14 cellular contexts compared by ENCODE assay signal in the genomic region with DNA sequence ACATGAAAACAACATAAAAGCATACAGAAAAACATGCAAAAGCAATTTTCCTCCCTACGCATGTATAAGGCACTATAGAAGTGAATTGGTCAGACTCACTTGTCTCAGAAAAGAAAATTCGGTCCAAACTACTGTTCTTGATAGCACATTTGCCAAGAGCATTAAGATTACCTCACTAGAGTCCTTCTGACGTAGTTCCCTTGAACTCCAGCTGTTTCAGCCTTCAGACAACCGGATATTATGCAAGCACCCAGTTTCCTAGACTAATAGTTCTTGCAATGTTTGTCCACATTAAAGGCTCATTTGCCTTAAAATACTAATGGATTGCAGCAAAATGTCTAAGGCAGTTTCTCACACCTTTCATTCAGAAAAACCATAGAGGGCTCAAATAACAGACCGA. TPM values are rescaled to one million over a fixed set of nuclear protein-coding genes. Genes with fewer than 3 reads are reported as not detected.
DNase-seq lines count a peak whose midpoint lies in the region; ATAC-seq, FAIRE-seq and TF ChIP-seq lines count a peak whose summit lies in the region.
"Had no signal": no experiment of that assay in that cellular context is flagged by ENCODE, and none has a peak within 500 bp of the region (broad histone marks: within the 10 kb centered on the region; RNA-seq: fewer than 3 reads in every experiment).

No MANE protein-coding gene starts in this region.

- no peak overlapping the region for H3K14ac ChIP-seq in IMR-90 (replicated peaks; ENCODE audit: low read depth, low read length)

- peaks cover 3% of the 10 kb centered on the region for H3K9me3 Mint-ChIP-seq in stimulated activated effector memory CD8-positive, alpha-beta T cell treated with anti-CD3 and anti-CD28 coated beads, Interleukin-12 subunit alpha, Interleukin-12 subunit beta, amount 100 ng/mL, for 72 hours
- H3K9me3 Mint-ChIP-seq in activated CD8-positive, alpha-beta T cell treated with anti-CD3 and anti-CD28 coated beads, Interleukin-2, amount 10 ng/mL, durations not matched to agents 7 days and 5 days (ENCODE audit: insufficient read depth), result no peaks in the 10 kb centered on the region
- H3K9me3 Mint-ChIP-seq: activated T-helper 17 cell treated with anti-CD3 and anti-CD28 coated beads, Interleukin-2, amount 50 U/mL, for 72 hours; brain; neural crest cell had no signal

- H3K9me1 ChIP-seq in IMR-90 (ENCODE audit: insufficient read depth, low read length), result peaks cover 4% of the 10 kb centered on the region

- H3K4me1 ChIP-seq in IMR-90 (ENCODE audit: control insufficient read depth, insufficient read depth, low read length), result peaks cover 12% of the 10 kb centered on the region
- peaks cover 47% of the 10 kb centered on the region for H3K4me1 ChIP-seq in left ventricle myocardium inferior
- no peaks in the 10 kb centered on the region for H3K4me1 ChIP-seq in BE2C

- no peaks in the 10 kb centered on the region for H4K20me1 ChIP-seq in IMR-90 (ENCODE audit: insufficient read depth, low read length)

- H3K9me3 ChIP-seq in IMR-90 (ENCODE audit: control insufficient read depth, insufficient read depth, low read length) (no peaks in the 10 kb centered on the region), T-helper 17 cell (ENCODE audit: control insufficient read depth, low read length, poor library complexity, severe bottlenecking) (no peaks in the 10 kb centered on the region), left ventricle myocardium inferior (replicated peaks) (no peaks in the 10 kb centered on the region), BE2C (no peaks in the 10 kb centered on the region)

- H3K4me3 ChIP-seq in IMR-90 (ENCODE audit: insufficient read depth, low read depth, low read length), result no peak overlapping the region
- H3K4me3 ChIP-seq in left ventricle myocardium inferior, result no peak overlapping the region
- H3K4me3 ChIP-seq in BE2C (ENCODE audit: low read depth, low read length), result no peak overlapping the region
- H3K4me3 ChIP-seq: skin epidermis had no signal

- WGBS in IMR-90 (ENCODE audit: extremely low coverage in 2 of 2, insufficient read length in 1 of 2), 2 experiments, result 16% methylated on average over 2 of the region's 5 CpGs; no CpG with 5 or more reads in 1 of the 2 experiments

- peaks cover 4% of the 10 kb centered on the region for H3K36me3 Mint-ChIP-seq in T-helper 17 cell (ENCODE audit: low read depth)
- H3K36me3 Mint-ChIP-seq in stimulated activated effector memory CD8-positive, alpha-beta T cell treated with anti-CD3 and anti-CD28 coated beads, Interleukin-12 subunit alpha, Interleukin-12 subunit beta, amount 100 ng/mL, for 72 hours, result peaks cover 79% of the 10 kb centered on the region
- peaks cover 78% of the 10 kb centered on the region for H3K36me3 Mint-ChIP-seq in activated CD8-positive, alpha-beta T cell treated with anti-CD3 and anti-CD28 coated beads, Interleukin-2, amount 10 ng/mL, durations not matched to agents 7 days and 5 days (ENCODE audit: low read depth)

- FAIRE-seq in urothelium cell line (lab: Jason Lieb, UNC), result no peak
- FAIRE-seq: H1 had no signal

- DNase-seq in IMR-90 (peak; percentile 94), T-helper 17 cell (no peak), left ventricle myocardium inferior (no peak), BE2C (no peak), urothelium cell line (ENCODE audit: low spot score) (no peak)
- DNase-seq in stimulated activated effector memory CD8-positive, alpha-beta T cell treated with anti-CD3 and anti-CD28 coated beads, Interleukin-12 subunit alpha, Interleukin-12 subunit beta, amount 100 ng/mL, for 72 hours (ENCODE audit: low spot score in 2 of 2), result no peak
- DNase-seq in activated CD8-positive, alpha-beta T cell treated with anti-CD3 and anti-CD28 coated beads, Interleukin-2, amount 10 ng/mL, durations not matched to agents 7 days and 5 days, result no peak
- DNase-seq: activated CD4-positive, alpha-beta T cell treated with anti-CD3 and anti-CD28 coated beads, Interleukin-2, amount 10 ng/mL, durations not matched to agents 24 days and 14 days; T-helper 1 cell had no signal

- POLR2A ChIA-PET in IMR-90 (lab: Charles Lee; ENCODE audit: unreplicated experiment), result no interaction called here
- POLR2A ChIA-PET in activated CD8-positive, alpha-beta T cell treated with anti-CD3 and anti-CD28 coated beads, Interleukin-2, amount 10 ng/mL, durations not matched to agents 7 days and 5 days (lab: Charles Lee), result interaction anchor here (0.9 to 1.2 kb wide), 2 partner anchors 17 to 59 kb away, joined by 3 to 6 read pairs; partner anchors contain the start of genes AURKA, CSTF1 and RTF2

- H3K27ac ChIP-seq in IMR-90 (ENCODE audit: insufficient read depth, low read length) (peak overlapping the region; percentile 69; the same call in 1 of the 2 replicates), left ventricle myocardium inferior (replicated peaks) (peak overlapping the region; percentile 24)

- H3K4me1 Mint-ChIP-seq in T-helper 17 cell, result peaks cover 26% of the 10 kb centered on the region
- peaks cover 46% of the 10 kb centered on the region for H3K4me1 Mint-ChIP-seq in stimulated activated effector memory CD8-positive, alpha-beta T cell treated with anti-CD3 and anti-CD28 coated beads, Interleukin-12 subunit alpha, Interleukin-12 subunit beta, amount 100 ng/mL, for 72 hours
- H3K4me1 Mint-ChIP-seq in activated CD8-positive, alpha-beta T cell treated with anti-CD3 and anti-CD28 coated beads, Interleukin-2, amount 10 ng/mL, durations not matched to agents 7 days and 5 days (ENCODE audit: low read depth), result peaks cover 48% of the 10 kb centered on the region
- H3K4me1 Mint-ChIP-seq: brain had no signal

- no peak overlapping the region for H3K23ac ChIP-seq in IMR-90 (ENCODE audit: low read depth, low read length)

- no peak overlapping the region for H2BK20ac ChIP-seq in IMR-90 (ENCODE audit: low read depth, low read length)

- no peak for TF ChIP-seq POLR2A in IMR-90 (IDR thresholded peaks at IDR 0.05; ENCODE audit: low read depth, low read length)

- dilution Hi-C loops in IMR-90 (cut with HindIII; ENCODE audit: low sequenced_read_pairs, unreplicated experiment), result no loop called here

- peak overlapping the region; percentile 79; the same call in 1 of the 2 replicates for H3K18ac ChIP-seq in IMR-90 (ENCODE audit: low read depth, low read length)

- H3K27ac Mint-ChIP-seq in T-helper 17 cell, result peak overlapping the region; percentile 57
- peak overlapping the region; percentile 62 for H3K27ac Mint-ChIP-seq in stimulated activated effector memory CD8-positive, alpha-beta T cell treated with anti-CD3 and anti-CD28 coated beads, Interleukin-12 subunit alpha, Interleukin-12 subunit beta, amount 100 ng/mL, for 72 hours
- no peak overlapping the region for H3K27ac Mint-ChIP-seq in activated CD8-positive, alpha-beta T cell treated with anti-CD3 and anti-CD28 coated beads, Interleukin-2, amount 10 ng/mL, durations not matched to agents 7 days and 5 days
- H3K27ac Mint-ChIP-seq: brain had no signal

- no peaks in the 10 kb centered on the region for H3K27me3 Mint-ChIP-seq in T-helper 17 cell
- no peaks in the 10 kb centered on the region for H3K27me3 Mint-ChIP-seq in activated CD8-positive, alpha-beta T cell treated with anti-CD3 and anti-CD28 coated beads, Interleukin-2, amount 10 ng/mL, durations not matched to agents 7 days and 5 days (ENCODE audit: low read depth)
- H3K27me3 Mint-ChIP-seq: activated CD4-positive, alpha-beta T cell treated with anti-CD3 and anti-CD28 coated beads, Interleukin-2, amount 10 ng/mL, durations not matched to agents 24 days and 14 days; activated T-helper 17 cell treated with anti-CD3 and anti-CD28 coated beads, Interleukin-2, amount 50 U/mL, for 72 hours; brain had no signal

- no TSS peak for BruUV-seq in IMR-90 (replicated peaks; lab: Mats Ljungman, UMichigan)

- no peak overlapping the region for H3K4me3 Mint-ChIP-seq in T-helper 17 cell
- no peak overlapping the region for H3K4me3 Mint-ChIP-seq in stimulated activated effector memory CD8-positive, alpha-beta T cell treated with anti-CD3 and anti-CD28 coated beads, Interleukin-12 subunit alpha, Interleukin-12 subunit beta, amount 100 ng/mL, for 72 hours
- H3K4me3 Mint-ChIP-seq in activated CD8-positive, alpha-beta T cell treated with anti-CD3 and anti-CD28 coated beads, Interleukin-2, amount 10 ng/mL, durations not matched to agents 7 days and 5 days, result no peak overlapping the region
- H3K4me3 Mint-ChIP-seq: activated CD4-positive, alpha-beta T cell treated with anti-CD3 and anti-CD28 coated beads, Interleukin-2, amount 10 ng/mL, durations not matched to agents 24 days and 14 days; activated T-helper 17 cell treated with anti-CD3 and anti-CD28 coated beads, Interleukin-2, amount 50 U/mL, for 72 hours; brain; neural crest cell had no signal

- no peak overlapping the region for H2AFZ ChIP-seq in IMR-90 (replicated peaks; ENCODE audit: low read length, poor library complexity)

- no peak overlapping the region for H3K4me2 ChIP-seq in IMR-90 (ENCODE audit: low read depth, low read length)

- H4K8ac ChIP-seq in IMR-90 (ENCODE audit: low read depth in 2 of 2, low read length in 2 of 2), result peak overlapping the region in 1 of 2 experiments; percentile 65; a peak in 1 of 4 replicates

- peak overlapping the region; percentile 65 for H4K5ac ChIP-seq in IMR-90 (ENCODE audit: low read depth, low read length)

- peak overlapping the region; percentile 50 for H2BK5ac ChIP-seq in IMR-90 (ENCODE audit: low read depth, low read length, poor library complexity, severe bottlenecking)

- no peak overlapping the region for H2BK120ac ChIP-seq in IMR-90 (ENCODE audit: low read depth, low read length)

- TF ChIP-seq CTCF in IMR-90 (conservative IDR thresholded peaks at IDR 0.05; ENCODE audit: low read depth, low read length) (no peak), left ventricle myocardium inferior (IDR thresholded peaks at IDR 0.05; ENCODE audit: borderline replicate concordance) (no peak), BE2C (IDR thresholded peaks at IDR 0.05; ENCODE audit: low read depth, low read length) (no peak)

- intact Hi-C loops in IMR-90 (cut with micrococcal nuclease), result no loop called here
- intact Hi-C loops in left ventricle myocardium inferior (cut with micrococcal nuclease), result no loop called here

- no peak overlapping the region; the same call in 2 of the 3 replicates for H2BK15ac ChIP-seq in IMR-90 (ENCODE audit: low read depth, low read length)

- H3K36me3 ChIP-seq in IMR-90 (ENCODE audit: control insufficient read depth, insufficient read depth, low read length) (peaks cover 16% of the 10 kb centered on the region), left ventricle myocardium inferior (peaks cover 27% of the 10 kb centered on the region), BE2C (peaks cover 30% of the 10 kb centered on the region)

- peaks cover 20 to 46% of the 10 kb centered on the region in 2 experiments for H3K79me1 ChIP-seq in IMR-90 (ENCODE audit: low read depth in 1 of 2, low read length in 2 of 2)

- H3K9ac ChIP-seq in IMR-90 (ENCODE audit: low read depth, low read length), result no peak overlapping the region

- CTCF ChIA-PET in IMR-90 (lab: Yijun Ruan, JAX), result interaction anchor here (0.5 kb wide), 1 partner anchor 457 kb away, joined by 4 read pairs; no protein-coding TSS in a partner anchor
- CTCF ChIA-PET in activated CD8-positive, alpha-beta T cell treated with anti-CD3 and anti-CD28 coated beads, Interleukin-2, amount 10 ng/mL, durations not matched to agents 7 days and 5 days (lab: Charles Lee), result interaction anchor here (1.2 to 8.9 kb wide), 3 partner anchors 9 to 96 kb away, joined by 3 to 59 read pairs (median 3); no protein-coding TSS in a partner anchor

- no peak overlapping the region for H2AK9ac ChIP-seq in IMR-90 (replicated peaks; ENCODE audit: low read depth, low read length, poor library complexity)

- peak; percentile 16; the same call in 1 of the 2 replicates for ATAC-seq in IMR-90 (ENCODE audit: low read depth)
- ATAC-seq in T-helper 17 cell, result no peak
- no peak for ATAC-seq in stimulated activated effector memory CD8-positive, alpha-beta T cell treated with anti-CD3 and anti-CD28 coated beads, Interleukin-12 subunit alpha, Interleukin-12 subunit beta, amount 100 ng/mL, for 72 hours
- no peak for ATAC-seq in activated CD8-positive, alpha-beta T cell treated with anti-CD3 and anti-CD28 coated beads, Interleukin-2, amount 10 ng/mL, durations not matched to agents 7 days and 5 days
- ATAC-seq: activated T-helper 17 cell treated with anti-CD3 and anti-CD28 coated beads, Interleukin-2, amount 50 U/mL, for 72 hours had no signal

- no peak overlapping the region for H3K56ac ChIP-seq in IMR-90 (ENCODE audit: extremely low read depth, insufficient read depth, low read length)

- TF ChIP-seq RAD21 in IMR-90 (IDR thresholded peaks at IDR 0.05; ENCODE audit: low read length), result no peak

- in situ Hi-C loops in IMR-90 (cut with MboI; ENCODE audit: low sequenced_read_pairs), result no loop called here

- H3K27me3 ChIP-seq in IMR-90 (ENCODE audit: control insufficient read depth, insufficient read depth, low read length) (no peaks in the 10 kb centered on the region), left ventricle myocardium inferior (ENCODE audit: low read depth) (no peaks in the 10 kb centered on the region), BE2C (no peaks in the 10 kb centered on the region)

- H3K4ac ChIP-seq in IMR-90 (ENCODE audit: low read depth, low read length), result no peak overlapping the region

- H2AK5ac ChIP-seq in IMR-90 (ENCODE audit: low read depth, low read length), result no peak overlapping the region

- H4K91ac ChIP-seq in IMR-90 (ENCODE audit: insufficient read depth, low read depth, low read length), result no peak overlapping the region

RNA-seq across cellular contexts. Expression of gene CASS4, which starts 2.5 kb away (rescaled TPM):
- total RNA-seq in IMR-90 (2012; rRNA removed) (25.8 and 26.1 TPM in 2 replicates), T-helper 17 cell (10 to 100 TPM in 1 of 2 donors, 1 to 10 TPM in 1; 7.1 to 18.6 TPM), left ventricle myocardium inferior (0.47 TPM)
- 26.5 and 29.6 TPM in 2 replicates for polyA plus RNA-seq in IMR-90 (2012; rRNA removed)
- polyA plus RNA-seq in IMR-90 (2012; cell fraction: cytosol; rRNA removed), result 12.7 and 19.2 TPM in 2 replicates
- polyA plus RNA-seq in IMR-90 (2012; cell fraction: nucleus; rRNA removed; ENCODE audit: low replicate concordance), result 28.4 and 44.9 TPM in 2 replicates
- total RNA-seq in activated CD8-positive, alpha-beta T cell treated with anti-CD3 and anti-CD28 coated beads, Interleukin-2, amount 10 ng/mL, durations not matched to agents 7 days and 5 days, result 10 to 100 TPM; 17.8 to 18.8 TPM
- 0.25 TPM for polyA plus RNA-seq in BE2C (2012; ENCODE audit: insufficient read depth, insufficient read length, low read depth)
- total RNA-seq: H1 had no signal
- polyA plus RNA-seq: H1 had no signal

RNA-seq across cellular contexts. Expression of gene CSTF1, which starts 17.1 kb away (rescaled TPM):
- total RNA-seq in IMR-90 (2012; rRNA removed), result 86.4 and 105 TPM in 2 replicates
- 48.8 and 49.5 TPM in 2 replicates for polyA plus RNA-seq in IMR-90 (2012; rRNA removed)
- polyA plus RNA-seq in IMR-90 (2012; cell fraction: cytosol; rRNA removed), result 24.3 and 40.6 TPM in 2 replicates
- 28.6 and 46.9 TPM in 2 replicates for polyA plus RNA-seq in IMR-90 (2012; cell fraction: nucleus; rRNA removed; ENCODE audit: low replicate concordance)
- 10 to 100 TPM; 21.8 to 23.7 TPM for total RNA-seq in T-helper 17 cell
- total RNA-seq in left ventricle myocardium inferior, result 16.9 TPM
- 10 to 100 TPM; 60.5 to 66.3 TPM for total RNA-seq in activated CD8-positive, alpha-beta T cell treated with anti-CD3 and anti-CD28 coated beads, Interleukin-2, amount 10 ng/mL, durations not matched to agents 7 days and 5 days
- polyA plus RNA-seq in BE2C (2012; ENCODE audit: insufficient read depth, insufficient read length, low read depth), result 48.3 TPM

RNA-seq across cellular contexts. Expression of gene AURKA, which starts 17.5 kb away (rescaled TPM):
- 83.3 and 88.0 TPM in 2 replicates for total RNA-seq in IMR-90 (2012; rRNA removed)
- 63.7 and 68.0 TPM in 2 replicates for polyA plus RNA-seq in IMR-90 (2012; rRNA removed)
- polyA plus RNA-seq in IMR-90 (2012; cell fraction: cytosol; rRNA removed), result 21.7 and 43.0 TPM in 2 replicates
- 13.7 and 69.2 TPM in 2 replicates for polyA plus RNA-seq in IMR-90 (2012; cell fraction: nucleus; rRNA removed; ENCODE audit: low replicate concordance)
- total RNA-seq in T-helper 17 cell, result 1 to 10 TPM in 1 of 2 donors, under 1 TPM in 1; 0.92 to 1.0 TPM
- total RNA-seq in left ventricle myocardium inferior, result 7.8 TPM
- total RNA-seq in activated CD8-positive, alpha-beta T cell treated with anti-CD3 and anti-CD28 coated beads, Interleukin-2, amount 10 ng/mL, durations not matched to agents 7 days and 5 days, result 10 to 100 TPM; 92.7 to 94.2 TPM
- 10.9 TPM for polyA plus RNA-seq in BE2C (2012; ENCODE audit: insufficient read depth, insufficient read length, low read depth)

RNA-seq across cellular contexts. Expression of gene FAM210B, which starts 50.7 kb away (rescaled TPM):
- total RNA-seq in IMR-90 (2012; rRNA removed) (45.0 and 48.9 TPM in 2 replicates), T-helper 17 cell (10 to 100 TPM; 15.9 to 16.9 TPM), left ventricle myocardium inferior (52.7 TPM)
- 25.6 and 29.5 TPM in 2 replicates for polyA plus RNA-seq in IMR-90 (2012; rRNA removed)
- polyA plus RNA-seq in IMR-90 (2012; cell fraction: cytosol; rRNA removed), result 13.0 and 17.9 TPM in 2 replicates
- 4.1 and 11.5 TPM in 2 replicates for polyA plus RNA-seq in IMR-90 (2012; cell fraction: nucleus; rRNA removed; ENCODE audit: low replicate concordance)
- 1 to 10 TPM; 5.2 to 5.4 TPM for total RNA-seq in activated CD8-positive, alpha-beta T cell treated with anti-CD3 and anti-CD28 coated beads, Interleukin-2, amount 10 ng/mL, durations not matched to agents 7 days and 5 days
- 2.6 TPM for polyA plus RNA-seq in BE2C (2012; ENCODE audit: insufficient read depth, insufficient read length, low read depth)

RNA-seq across cellular contexts. Expression of gene RTF2, which starts 58.9 kb away (rescaled TPM):
- total RNA-seq in IMR-90 (2012; rRNA removed), result 109 and 118 TPM in 2 replicates
- 98.4 and 102 TPM in 2 replicates for polyA plus RNA-seq in IMR-90 (2012; rRNA removed)
- 73.2 and 76.9 TPM in 2 replicates for polyA plus RNA-seq in IMR-90 (2012; cell fraction: cytosol; rRNA removed)
- 59.0 and 86.9 TPM in 2 replicates for polyA plus RNA-seq in IMR-90 (2012; cell fraction: nucleus; rRNA removed; ENCODE audit: low replicate concordance)
- 10 to 100 TPM; 62.3 to 62.6 TPM for total RNA-seq in T-helper 17 cell
- 88.7 TPM for total RNA-seq in left ventricle myocardium inferior
- 100 to 1,000 TPM; 118 to 125 TPM for total RNA-seq in activated CD8-positive, alpha-beta T cell treated with anti-CD3 and anti-CD28 coated beads, Interleukin-2, amount 10 ng/mL, durations not matched to agents 7 days and 5 days
- 237 TPM for polyA plus RNA-seq in BE2C (2012; ENCODE audit: insufficient read depth, insufficient read length, low read depth)
